16 cellular contexts compared by ENCODE assay signal in genomic region chr11:550746-551085, GRCh38. TPM values are rescaled to one million over a fixed set of nuclear protein-coding genes. Genes with fewer than 3 reads are reported as not detected.
DNase-seq lines count a peak whose midpoint lies in the region; ATAC-seq, FAIRE-seq and TF ChIP-seq lines count a peak whose summit lies in the region.
"Had no signal": no experiment of that assay in that cellular context is flagged by ENCODE, and none has a peak within 500 bp of the region (broad histone marks: within the 10 kb centered on the region; RNA-seq: fewer than 3 reads in every experiment).

No MANE protein-coding gene starts in this region.

- H3K9ac ChIP-seq in HepG2 (ENCODE audit: insufficient read depth, low read depth, low read length) (no peak overlapping the region), mesenchymal stem cell (ENCODE audit: low read length) (no peak overlapping the region)

- FAIRE-seq in HepG2 (lab: Jason Lieb, UNC) = no peak
- FAIRE-seq: G401.6, GM12892 had no signal

- DNase-seq in HepG2 (ENCODE audit: low spot score) (no peak), right lobe of liver (no peak), mesenchymal stem cell (no peak), NCI-H69 (lab: John Stamatoyannopoulos, UW) (no peak), DMS79 treated with DMSO at 0.1 percent for 48 hours (lab: John Stamatoyannopoulos, UW) (no peak)
- DNase-seq: 8988T, C1 segment of cervical spinal cord, Calu3, COR-L47, DMS53, DND-41, GOT3, H7, HCEC 1CT had no signal

- TF ChIP-seq POLR2A in HepG2 (IDR thresholded peaks at IDR 0.05; ENCODE audit: insufficient read depth in 1 of 2, low read depth in 2 of 2, low read length in 2 of 2) (no peak), right lobe of liver (IDR thresholded peaks at IDR 0.05) (no peak)

- H3K18ac ChIP-seq in mesenchymal stem cell (ENCODE audit: low read depth in 1 of 2, low read length in 2 of 2) = no peak overlapping the region

- no peak for TF ChIP-seq CTCF in HepG2 (CRISPR knock-in tag; IDR thresholded peaks at IDR 0.05)
- TF ChIP-seq CTCF in right lobe of liver (IDR thresholded peaks at IDR 0.05) = no peak

- H2BK120ac ChIP-seq in mesenchymal stem cell (ENCODE audit: low read depth, low read length) = no peak overlapping the region

- no peaks in the 10 kb centered on the region for H4K20me1 ChIP-seq in HepG2 (ENCODE audit: insufficient read depth, low read length)

- 0% methylated on average over 1 of the region's 5 CpGs for WGBS in HepG2 (ENCODE audit: low lambda C conversion rate)
- no CpG with 5 or more reads among the region's 5 CpGs for WGBS in right lobe of liver (ENCODE audit: insufficient coverage, low coverage, low lambda C conversion rate, missing lambda C conversion rate)
- whole genome bisulfite sequencing in mesenchymal stem cell = 76% methylated on average over 4 of the region's 5 CpGs

- no TSS peak for BruUV-seq in HepG2 (replicated peaks; lab: Mats Ljungman, UMichigan)

- CTCF ChIA-PET in HepG2 (lab: Yijun Ruan, JAX; ENCODE audit: low intra/inter-chr PET ratio, low total read pairs) = no interaction called here

- H3K4me3 ChIP-seq in HepG2 (replicated peaks in 1 of 3; ENCODE audit: insufficient read depth in 1 of 3, low read depth in 2 of 3, low read length in 3 of 3) (no peak overlapping the region; a peak in 1 of 6 replicates), right lobe of liver (no peak overlapping the region), mesenchymal stem cell (ENCODE audit: insufficient read depth in 1 of 2, low read depth in 1 of 2, low read length in 2 of 2) (no peak overlapping the region)

- H3K23ac ChIP-seq in mesenchymal stem cell (ENCODE audit: low read length in 2 of 2) = no peak overlapping the region

- in situ Hi-C loops in HepG2 (cut with HindIII; ENCODE audit: extremely low pct_ligation_motif_present, low pct_unique_long_range_greater_than_20kb) = loop anchor here (10.0 kb wide), 1 partner anchor 74 kb away; the partner anchor contains the start of genes CDHR5 and SCT

- no peak overlapping the region for H4K8ac ChIP-seq in mesenchymal stem cell (ENCODE audit: low read length)

- H2BK12ac ChIP-seq in mesenchymal stem cell (ENCODE audit: low read length in 2 of 2) = no peak overlapping the region

- no peak for TF ChIP-seq EP300 in HepG2 (IDR thresholded peaks at IDR 0.05; ENCODE audit: low read depth in 2 of 2, low read length in 2 of 2)
- TF ChIP-seq EP300 in HepG2 (CRISPR knock-in tag; IDR thresholded peaks at IDR 0.05; ENCODE audit: borderline replicate concordance) = no peak

- H3K14ac ChIP-seq in mesenchymal stem cell (ENCODE audit: low read length in 2 of 2) = no peak overlapping the region

- POLR2A ChIA-PET in HepG2 (lab: Yijun Ruan, JAX) = interaction anchor here (0.6 to 1.5 kb wide), 4 partner anchors 9 to 37 kb away, joined by 3 to 5 read pairs (median 4); partner anchors contain the start of gene PHRF1

- no peak for TF ChIP-seq RAD21 in HepG2 (CRISPR knock-in tag; IDR thresholded peaks at IDR 0.05)

- intact Hi-C loops in HepG2 (cut with micrococcal nuclease; ENCODE audit: unreplicated experiment) = loop anchor here (10.0 kb wide), 1 partner anchor 64 kb away; the partner anchor contains the start of gene IRF7
- intact Hi-C loops in right lobe of liver (cut with DNase I) = loop anchor here in 1 of 2 donors (10.0 kb wide), 1 partner anchor 204 kb away; no protein-coding TSS in a partner anchor

- no peak overlapping the region for H3K4ac ChIP-seq in mesenchymal stem cell (ENCODE audit: low read depth in 1 of 2, low read length in 2 of 2)

- no peak overlapping the region for H3K4me2 ChIP-seq in HepG2 (ENCODE audit: low read depth, low read length)
- H3K4me2 ChIP-seq in mesenchymal stem cell (ENCODE audit: low read length, poor library complexity, severe bottlenecking) = no peak overlapping the region

- no peaks in the 10 kb centered on the region for H3K79me2 ChIP-seq in HepG2 (ENCODE audit: insufficient read depth, low read length)

- H3K9me3 ChIP-seq in HepG2 (ENCODE audit: low read length) = no peaks in the 10 kb centered on the region
- H3K9me3 ChIP-seq in right lobe of liver = no peaks in the 10 kb centered on the region
- H3K9me3 ChIP-seq in mesenchymal stem cell (ENCODE audit: control insufficient read depth, low read length) = no peaks in the 10 kb centered on the region

- no peaks in the 10 kb centered on the region for H3K79me1 ChIP-seq in mesenchymal stem cell (replicated peaks; ENCODE audit: low read length, poor library complexity, severe bottlenecking)

- H2BK5ac ChIP-seq in mesenchymal stem cell (ENCODE audit: low read depth, low read length, poor library complexity, severe bottlenecking) = no peak overlapping the region

- peak; percentile 1; the same call in 1 of the 3 replicates for ATAC-seq in HepG2
- ATAC-seq in right lobe of liver = no peak

- no peak overlapping the region for H2BK15ac ChIP-seq in mesenchymal stem cell (ENCODE audit: low read depth, poor library complexity, severe bottlenecking)

- H3K27ac ChIP-seq in HepG2 (ENCODE audit: extremely low read length, insufficient read depth, low read length) (no peak overlapping the region), right lobe of liver (no peak overlapping the region), mesenchymal stem cell (ENCODE audit: low read length, poor library complexity, severe bottlenecking) (no peak overlapping the region)

- H2AK5ac ChIP-seq in mesenchymal stem cell (ENCODE audit: low read length, severe bottlenecking) = no peak overlapping the region

- H2AFZ ChIP-seq in HepG2 (ENCODE audit: low read length) (no peak overlapping the region), mesenchymal stem cell (ENCODE audit: low read depth, low read length) (no peak overlapping the region)

- H4K91ac ChIP-seq in mesenchymal stem cell (ENCODE audit: low read length) = peak overlapping the region; percentile 25

- H3K27me3 ChIP-seq in HepG2 (ENCODE audit: control insufficient read depth in 1 of 2, insufficient read depth in 2 of 2, low read length in 2 of 2) (peaks cover 11 to 31% of the 10 kb centered on the region in 2 experiments), right lobe of liver (no peaks in the 10 kb centered on the region), mesenchymal stem cell (ENCODE audit: control insufficient read depth in 1 of 2, insufficient read depth in 1 of 2, low read length in 2 of 2) (peaks cover 0 to 44% of the 10 kb centered on the region in 2 experiments)

- no peaks in the 10 kb centered on the region for H3K36me3 ChIP-seq in HepG2 (replicated peaks in 1 of 2; ENCODE audit: control insufficient read depth in 1 of 2, insufficient read depth in 2 of 2, low read length in 2 of 2)
- no peaks in the 10 kb centered on the region for H3K36me3 ChIP-seq in right lobe of liver
- H3K36me3 ChIP-seq in mesenchymal stem cell (ENCODE audit: control insufficient read depth in 1 of 2, insufficient read depth in 2 of 2, low read depth in 1 of 2, low read length in 2 of 2) = no peaks in the 10 kb centered on the region

- H3K4me1 ChIP-seq in HepG2 (ENCODE audit: insufficient read depth, low read length) = peaks cover 54% of the 10 kb centered on the region
- H3K4me1 ChIP-seq in right lobe of liver = peaks cover 0 to 10% (median 0%) of the 10 kb centered on the region in 4 donors
- H3K4me1 ChIP-seq in mesenchymal stem cell (ENCODE audit: control insufficient read depth, insufficient read depth, low read depth, low read length) = peaks cover 19% of the 10 kb centered on the region

RNA-seq across cellular contexts. Expression of gene LMNTD2, which starts 9.8 kb away (rescaled TPM):
- total RNA-seq in HepG2 (2016; rRNA removed; fragmentation: Illumina TruSeq; extraction: Trizol) = 0.25 and 1.1 TPM in 2 replicates
- total RNA-seq in HepG2 (2016; cell fraction: cytosol; rRNA removed; fragmentation: Illumina TruSeq; extraction: Trizol; ENCODE audit: low read depth) = 0.40 and 0.44 TPM in 2 replicates
- total RNA-seq in HepG2 (2016; cell fraction: insoluble cytoplasmic fraction; rRNA removed; fragmentation: Illumina TruSeq; extraction: Trizol) = 0.45 and 1.1 TPM in 2 replicates
- 0.79 and 1.3 TPM in 2 replicates for total RNA-seq in HepG2 (2016; cell fraction: membrane; rRNA removed; fragmentation: Illumina TruSeq; extraction: Trizol)
- 1.3 and 1.7 TPM in 2 replicates for total RNA-seq in HepG2 (2016; cell fraction: nucleus; rRNA removed; fragmentation: Illumina TruSeq; extraction: Trizol)
- polyA plus RNA-seq in HepG2 (2011; rRNA removed) = 3.1 and 3.6 TPM in 2 replicates
- 1.1 and 2.2 TPM in 2 replicates for polyA plus RNA-seq in HepG2 (2011; cell fraction: cytosol; rRNA removed)
- 50.0 and 60.4 TPM in 2 replicates for polyA plus RNA-seq in HepG2 (2011; cell fraction: nucleus; rRNA removed)
- 1.3 and 1.4 TPM in 2 replicates for polyA plus RNA-seq in HepG2 (2012)
- 0.53 and 0.78 TPM in 2 replicates for polyA plus RNA-seq in HepG2 (2016; cell fraction: cytosol; fragmentation: Illumina TruSeq; extraction: Trizol; ENCODE audit: low read depth)
- 0.42 and 0.68 TPM in 2 replicates for polyA plus RNA-seq in HepG2 (2016; cell fraction: insoluble cytoplasmic fraction; fragmentation: Illumina TruSeq; extraction: Trizol; ENCODE audit: low read depth)
- polyA plus RNA-seq in HepG2 (2016; cell fraction: membrane; fragmentation: Illumina TruSeq; extraction: Trizol; ENCODE audit: low read depth) = 0.96 and 1.2 TPM in 2 replicates
- 3.7 and 5.0 TPM in 2 replicates for polyA plus RNA-seq in HepG2 (2016; cell fraction: nucleus; fragmentation: Illumina TruSeq; extraction: Trizol; ENCODE audit: insufficient read depth, low read depth)
- polyA minus RNA-seq in HepG2 (2011; rRNA and poly(A)+ RNA removed; ENCODE audit: low replicate concordance) = 0.51 and 0.96 TPM in 2 replicates
- polyA minus RNA-seq in HepG2 (2011; cell fraction: cytosol; rRNA and poly(A)+ RNA removed) = 0.88 and 1.4 TPM in 2 replicates
- 2.6 and 3.1 TPM in 2 replicates for polyA minus RNA-seq in HepG2 (2011; cell fraction: nucleus; rRNA and poly(A)+ RNA removed)
- 10 to 100 TPM in 1 of 6 experiments, 1 to 10 TPM in 5; 4.7 to 14.7 (median 7.9) TPM for total RNA-seq in right lobe of liver
- 0.46 TPM for polyA plus RNA-seq in mesenchymal stem cell (2013, experiment 1 of 2)
- polyA plus RNA-seq in mesenchymal stem cell (2013, experiment 2 of 2) = 0.67 TPM

RNA-seq across cellular contexts. Expression of gene RASSF7, which starts 10.1 kb away (rescaled TPM):
- total RNA-seq in HepG2 (2016; rRNA removed; fragmentation: Illumina TruSeq; extraction: Trizol) (13.1 and 20.2 TPM in 2 replicates), right lobe of liver (10 to 100 TPM; 20.5 to 61.1 (median 39.5) TPM)
- 5.4 and 5.7 TPM in 2 replicates for total RNA-seq in HepG2 (2016; cell fraction: cytosol; rRNA removed; fragmentation: Illumina TruSeq; extraction: Trizol; ENCODE audit: low read depth)
- total RNA-seq in HepG2 (2016; cell fraction: insoluble cytoplasmic fraction; rRNA removed; fragmentation: Illumina TruSeq; extraction: Trizol) = 13.3 and 19.7 TPM in 2 replicates
- 10.8 and 11.9 TPM in 2 replicates for total RNA-seq in HepG2 (2016; cell fraction: membrane; rRNA removed; fragmentation: Illumina TruSeq; extraction: Trizol)
- total RNA-seq in HepG2 (2016; cell fraction: nucleus; rRNA removed; fragmentation: Illumina TruSeq; extraction: Trizol) = 16.7 and 17.2 TPM in 2 replicates
- polyA plus RNA-seq in HepG2 (2011; rRNA removed) = 28.6 and 36.4 TPM in 2 replicates
- polyA plus RNA-seq in HepG2 (2011; cell fraction: cytosol; rRNA removed) = 22.3 and 49.0 TPM in 2 replicates
- 139 and 165 TPM in 2 replicates for polyA plus RNA-seq in HepG2 (2011; cell fraction: nucleus; rRNA removed)
- polyA plus RNA-seq in HepG2 (2012) = 8.9 and 12.6 TPM in 2 replicates
- 4.7 and 6.0 TPM in 2 replicates for polyA plus RNA-seq in HepG2 (2016; cell fraction: cytosol; fragmentation: Illumina TruSeq; extraction: Trizol; ENCODE audit: low read depth)
- polyA plus RNA-seq in HepG2 (2016; cell fraction: insoluble cytoplasmic fraction; fragmentation: Illumina TruSeq; extraction: Trizol; ENCODE audit: low read depth) = 12.3 and 15.9 TPM in 2 replicates
- polyA plus RNA-seq in HepG2 (2016; cell fraction: membrane; fragmentation: Illumina TruSeq; extraction: Trizol; ENCODE audit: low read depth) = 5.9 and 7.2 TPM in 2 replicates
- polyA plus RNA-seq in HepG2 (2016; cell fraction: nucleus; fragmentation: Illumina TruSeq; extraction: Trizol; ENCODE audit: insufficient read depth, low read depth) = 32.6 and 40.7 TPM in 2 replicates
- 6.7 and 39.4 TPM in 2 replicates for polyA minus RNA-seq in HepG2 (2011; rRNA and poly(A)+ RNA removed; ENCODE audit: low replicate concordance)
- 10.4 and 10.9 TPM in 2 replicates for polyA minus RNA-seq in HepG2 (2011; cell fraction: cytosol; rRNA and poly(A)+ RNA removed)
- 15.2 and 17.9 TPM in 2 replicates for polyA minus RNA-seq in HepG2 (2011; cell fraction: nucleus; rRNA and poly(A)+ RNA removed)
- 3.2 TPM for polyA plus RNA-seq in mesenchymal stem cell (2013, experiment 1 of 2)
- 2.3 TPM for polyA plus RNA-seq in mesenchymal stem cell (2013, experiment 2 of 2)

RNA-seq across cellular contexts. Expression of gene LRRC56, which starts 13.4 kb away (rescaled TPM):
- total RNA-seq in HepG2 (2016; rRNA removed; fragmentation: Illumina TruSeq; extraction: Trizol) (0.08 and 0.11 TPM in 2 replicates), right lobe of liver (1 to 10 TPM in 1 of 6 experiments, under 1 TPM in 4, not detected in 1; 0.12 to 1.1 (median 0.71) TPM)
- total RNA-seq in HepG2 (2016; cell fraction: cytosol; rRNA removed; fragmentation: Illumina TruSeq; extraction: Trizol; ENCODE audit: low read depth) = 0.10 TPM in 1 of 2 replicates, not detected in the other
- 0.09 TPM in 2 replicates for total RNA-seq in HepG2 (2016; cell fraction: insoluble cytoplasmic fraction; rRNA removed; fragmentation: Illumina TruSeq; extraction: Trizol)
- total RNA-seq in HepG2 (2016; cell fraction: membrane; rRNA removed; fragmentation: Illumina TruSeq; extraction: Trizol) = 0.06 and 0.07 TPM in 2 replicates
- total RNA-seq in HepG2 (2016; cell fraction: nucleus; rRNA removed; fragmentation: Illumina TruSeq; extraction: Trizol) = not detected in 2 replicates
- polyA plus RNA-seq in HepG2 (2011; rRNA removed) = 0.29 and 0.46 TPM in 2 replicates
- polyA plus RNA-seq in HepG2 (2011; cell fraction: cytosol; rRNA removed) = 0.21 and 0.22 TPM in 2 replicates
- polyA plus RNA-seq in HepG2 (2011; cell fraction: nucleus; rRNA removed) = 3.4 and 3.8 TPM in 2 replicates
- polyA plus RNA-seq in HepG2 (2012) = 0.34 and 0.59 TPM in 2 replicates
- polyA plus RNA-seq in HepG2 (2016; cell fraction: cytosol; fragmentation: Illumina TruSeq; extraction: Trizol; ENCODE audit: low read depth) = 0.05 TPM in 1 of 2 replicates, not detected in the other
- 0.19 TPM in 1 of 2 replicates, not detected in the other for polyA plus RNA-seq in HepG2 (2016; cell fraction: insoluble cytoplasmic fraction; fragmentation: Illumina TruSeq; extraction: Trizol; ENCODE audit: low read depth)
- 0.10 TPM in 1 of 2 replicates, not detected in the other for polyA plus RNA-seq in HepG2 (2016; cell fraction: membrane; fragmentation: Illumina TruSeq; extraction: Trizol; ENCODE audit: low read depth)
- 0.37 and 0.44 TPM in 2 replicates for polyA plus RNA-seq in HepG2 (2016; cell fraction: nucleus; fragmentation: Illumina TruSeq; extraction: Trizol; ENCODE audit: insufficient read depth, low read depth)
- polyA minus RNA-seq in HepG2 (2011; rRNA and poly(A)+ RNA removed; ENCODE audit: low replicate concordance) = 0.20 and 0.56 TPM in 2 replicates
- 0.30 TPM in 1 of 2 replicates, not detected in the other for polyA minus RNA-seq in HepG2 (2011; cell fraction: cytosol; rRNA and poly(A)+ RNA removed)
- polyA minus RNA-seq in HepG2 (2011; cell fraction: nucleus; rRNA and poly(A)+ RNA removed) = 0.37 and 0.64 TPM in 2 replicates
- 1.2 TPM for polyA plus RNA-seq in mesenchymal stem cell (2013, experiment 1 of 2)
- polyA plus RNA-seq in mesenchymal stem cell (2013, experiment 2 of 2) = 1.2 TPM

RNA-seq across cellular contexts. Expression of gene HRAS, which starts 15.3 kb away (rescaled TPM):
- total RNA-seq in HepG2 (2016; rRNA removed; fragmentation: Illumina TruSeq; extraction: Trizol) (47.5 and 50.0 TPM in 2 replicates), right lobe of liver (10 to 100 TPM in 5 of 6 experiments, 1 to 10 TPM in 1; 7.6 to 20.9 (median 14.8) TPM)
- total RNA-seq in HepG2 (2016; cell fraction: cytosol; rRNA removed; fragmentation: Illumina TruSeq; extraction: Trizol; ENCODE audit: low read depth) = 97.1 and 126 TPM in 2 replicates
- total RNA-seq in HepG2 (2016; cell fraction: insoluble cytoplasmic fraction; rRNA removed; fragmentation: Illumina TruSeq; extraction: Trizol) = 35.7 and 53.4 TPM in 2 replicates
- total RNA-seq in HepG2 (2016; cell fraction: membrane; rRNA removed; fragmentation: Illumina TruSeq; extraction: Trizol) = 106 and 128 TPM in 2 replicates
- 23.1 and 23.7 TPM in 2 replicates for total RNA-seq in HepG2 (2016; cell fraction: nucleus; rRNA removed; fragmentation: Illumina TruSeq; extraction: Trizol)
- polyA plus RNA-seq in HepG2 (2011; rRNA removed) = 32.9 TPM in 2 replicates
- polyA plus RNA-seq in HepG2 (2011; cell fraction: cytosol; rRNA removed) = 29.5 and 42.1 TPM in 2 replicates
- polyA plus RNA-seq in HepG2 (2011; cell fraction: nucleus; rRNA removed) = 62.4 and 65.1 TPM in 2 replicates
- polyA plus RNA-seq in HepG2 (2012) = 15.4 and 32.7 TPM in 2 replicates
- 120 and 151 TPM in 2 replicates for polyA plus RNA-seq in HepG2 (2016; cell fraction: cytosol; fragmentation: Illumina TruSeq; extraction: Trizol; ENCODE audit: low read depth)
- 33.8 and 38.7 TPM in 2 replicates for polyA plus RNA-seq in HepG2 (2016; cell fraction: insoluble cytoplasmic fraction; fragmentation: Illumina TruSeq; extraction: Trizol; ENCODE audit: low read depth)
- polyA plus RNA-seq in HepG2 (2016; cell fraction: membrane; fragmentation: Illumina TruSeq; extraction: Trizol; ENCODE audit: low read depth) = 96.2 and 121 TPM in 2 replicates
- polyA plus RNA-seq in HepG2 (2016; cell fraction: nucleus; fragmentation: Illumina TruSeq; extraction: Trizol; ENCODE audit: insufficient read depth, low read depth) = 47.3 and 47.4 TPM in 2 replicates
- 29.8 and 71.6 TPM in 2 replicates for polyA minus RNA-seq in HepG2 (2011; rRNA and poly(A)+ RNA removed; ENCODE audit: low replicate concordance)
- 8.5 and 9.0 TPM in 2 replicates for polyA minus RNA-seq in HepG2 (2011; cell fraction: cytosol; rRNA and poly(A)+ RNA removed)
- polyA minus RNA-seq in HepG2 (2011; cell fraction: nucleus; rRNA and poly(A)+ RNA removed) = 5.8 and 11.4 TPM in 2 replicates
- 41.9 TPM for polyA plus RNA-seq in mesenchymal stem cell (2013, experiment 1 of 2)
- 42.6 TPM for polyA plus RNA-seq in mesenchymal stem cell (2013, experiment 2 of 2)

RNA-seq across cellular contexts. Expression of gene PHRF1, which starts 25.6 kb away (rescaled TPM):
- total RNA-seq in HepG2 (2016; rRNA removed; fragmentation: Illumina TruSeq; extraction: Trizol) (13.7 and 16.7 TPM in 2 replicates), right lobe of liver (10 to 100 TPM; 15.4 to 21.9 (median 20.3) TPM)
- 7.4 and 7.9 TPM in 2 replicates for total RNA-seq in HepG2 (2016; cell fraction: cytosol; rRNA removed; fragmentation: Illumina TruSeq; extraction: Trizol; ENCODE audit: low read depth)
- total RNA-seq in HepG2 (2016; cell fraction: insoluble cytoplasmic fraction; rRNA removed; fragmentation: Illumina TruSeq; extraction: Trizol) = 10.7 and 17.0 TPM in 2 replicates
- total RNA-seq in HepG2 (2016; cell fraction: membrane; rRNA removed; fragmentation: Illumina TruSeq; extraction: Trizol) = 5.1 and 6.1 TPM in 2 replicates
- total RNA-seq in HepG2 (2016; cell fraction: nucleus; rRNA removed; fragmentation: Illumina TruSeq; extraction: Trizol) = 10.8 and 14.2 TPM in 2 replicates
- polyA plus RNA-seq in HepG2 (2011; rRNA removed) = 8.2 and 11.2 TPM in 2 replicates
- 4.8 and 7.0 TPM in 2 replicates for polyA plus RNA-seq in HepG2 (2011; cell fraction: cytosol; rRNA removed)
- polyA plus RNA-seq in HepG2 (2011; cell fraction: nucleus; rRNA removed) = 30.1 and 30.7 TPM in 2 replicates
- polyA plus RNA-seq in HepG2 (2012) = 7.4 and 8.1 TPM in 2 replicates
- 1.6 and 1.8 TPM in 2 replicates for polyA plus RNA-seq in HepG2 (2016; cell fraction: cytosol; fragmentation: Illumina TruSeq; extraction: Trizol; ENCODE audit: low read depth)
- polyA plus RNA-seq in HepG2 (2016; cell fraction: insoluble cytoplasmic fraction; fragmentation: Illumina TruSeq; extraction: Trizol; ENCODE audit: low read depth) = 10.7 and 13.7 TPM in 2 replicates
- polyA plus RNA-seq in HepG2 (2016; cell fraction: membrane; fragmentation: Illumina TruSeq; extraction: Trizol; ENCODE audit: low read depth) = 2.1 and 2.5 TPM in 2 replicates
- polyA plus RNA-seq in HepG2 (2016; cell fraction: nucleus; fragmentation: Illumina TruSeq; extraction: Trizol; ENCODE audit: insufficient read depth, low read depth) = 25.7 and 27.7 TPM in 2 replicates
- 13.6 and 18.7 TPM in 2 replicates for polyA minus RNA-seq in HepG2 (2011; rRNA and poly(A)+ RNA removed; ENCODE audit: low replicate concordance)
- polyA minus RNA-seq in HepG2 (2011; cell fraction: cytosol; rRNA and poly(A)+ RNA removed) = 7.8 and 7.9 TPM in 2 replicates
- 17.4 and 19.9 TPM in 2 replicates for polyA minus RNA-seq in HepG2 (2011; cell fraction: nucleus; rRNA and poly(A)+ RNA removed)
- 13.2 TPM for polyA plus RNA-seq in mesenchymal stem cell (2013, experiment 1 of 2)
- 11.9 TPM for polyA plus RNA-seq in mesenchymal stem cell (2013, experiment 2 of 2)
